18 cellular contexts compared by ENCODE assay signal in the genomic region with DNA sequence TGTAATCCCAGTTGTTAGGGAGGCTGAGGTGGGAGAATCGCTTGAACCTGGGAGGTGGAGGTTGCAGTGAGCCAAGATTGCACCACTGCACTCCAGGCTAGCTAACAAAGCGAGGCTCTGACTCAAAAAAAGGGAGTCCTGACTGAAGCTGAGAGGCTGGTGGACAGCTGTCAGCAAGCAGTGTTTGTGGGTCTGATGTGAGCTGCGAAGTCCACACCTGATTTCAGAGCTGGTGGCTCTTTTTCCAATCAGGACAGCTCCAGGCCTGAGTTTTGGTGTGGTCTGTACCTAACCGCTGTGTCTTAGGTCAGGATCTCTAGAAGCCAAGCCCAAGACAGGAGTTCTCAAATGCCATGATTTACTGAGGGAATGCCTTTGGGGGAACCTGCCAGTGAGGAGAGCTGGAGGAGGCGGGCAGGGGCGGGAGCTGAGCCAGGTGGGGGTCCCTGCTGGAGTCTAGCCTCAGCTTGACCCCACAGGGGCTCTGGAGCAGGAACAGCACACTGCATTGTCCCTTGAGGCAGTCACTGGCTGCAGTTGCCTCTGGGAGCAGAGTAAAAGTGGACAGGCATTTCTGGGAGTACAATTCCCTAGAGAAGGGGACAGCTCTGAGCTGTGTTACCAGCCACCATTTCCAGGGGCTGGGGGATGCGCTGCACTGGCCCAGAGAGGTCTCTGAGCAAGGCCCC. TPM values are rescaled to one million over a fixed set of nuclear protein-coding genes. Genes with fewer than 3 reads are reported as not detected.
A peak's percentile ranks its signal among the peaks of the same experiment; 100 is the strongest.
DNase-seq lines count a peak whose midpoint lies in the region; ATAC-seq and TF ChIP-seq lines count a peak whose summit lies in the region.
"Had no signal": no experiment of that assay in that cellular context is flagged by ENCODE, and none has a peak within 500 bp of the region (broad histone marks: within the 10 kb centered on the region; RNA-seq: fewer than 3 reads in every experiment).

No MANE protein-coding gene starts in this region.

- peak overlapping the region; percentile 83 for H3K4me2 ChIP-seq in OCI-LY3 (ENCODE audit: low read length)
- H3K4me2 ChIP-seq: GM23338 had no signal

- H3K4me1 ChIP-seq in OCI-LY3 (ENCODE audit: low read length) (peaks cover 23% of the 10 kb centered on the region), spleen (peaks cover 0 to 31% (median 12%) of the 10 kb centered on the region in 6 donors), Caco-2 (no peaks in the 10 kb centered on the region)

- no peaks in the 10 kb centered on the region for H3K9me3 Mint-ChIP-seq in Caco-2 (ENCODE audit: unreplicated experiment)
- H3K9me3 Mint-ChIP-seq: GM23338 had no signal

- POLR2A ChIA-PET in Caco-2 (lab: Charles Lee): no interaction called here

- in situ Hi-C loops in G401 (cut with HindIII; ENCODE audit: low sequenced_read_pairs): no loop called here

- no peak for TF ChIP-seq POLR2A in spleen (IDR thresholded peaks at IDR 0.05)

- no TSS peak for BruUV-seq in Caco-2 (replicated peaks; lab: Mats Ljungman, UMichigan)

- WGBS in spleen, 5 donors: 79 to 92% (median 86%) methylated on average over 7 of the region's 7 CpGs

- no peaks in the 10 kb centered on the region for H3K36me3 Mint-ChIP-seq in Caco-2 (ENCODE audit: insufficient read depth, unreplicated experiment)

- H3K9me3 ChIP-seq in OCI-LY3 (ENCODE audit: insufficient read depth, low read length) (no peaks in the 10 kb centered on the region), spleen (peaks cover 0 to 16% (median 0%) of the 10 kb centered on the region in 8 donors), Caco-2 (no peaks in the 10 kb centered on the region)

- H3K36me3 ChIP-seq in OCI-LY3 (replicated peaks; ENCODE audit: low read depth, low read length) (no peaks in the 10 kb centered on the region), spleen (no peaks in the 10 kb centered on the region), Caco-2 (ENCODE audit: control insufficient read depth, insufficient read depth, low read length) (no peaks in the 10 kb centered on the region)

- no peaks in the 10 kb centered on the region for H3K27me3 ChIP-seq in OCI-LY3 (ENCODE audit: low read depth, low read length)
- peaks cover 0 to 61% (median 31%) of the 10 kb centered on the region in 7 donors for H3K27me3 ChIP-seq in spleen (replicated peaks in 1 of 7)
- H3K27me3 ChIP-seq in Caco-2 (replicated peaks; ENCODE audit: control insufficient read depth, insufficient read depth, low read length): no peaks in the 10 kb centered on the region

- no peaks in the 10 kb centered on the region for H3K79me2 ChIP-seq in OCI-LY3 (ENCODE audit: low read length)

- CTCF ChIA-PET in Caco-2 (lab: Charles Lee): interaction anchor here (0.6 kb wide), 1 partner anchor 53 kb away, joined by 3 read pairs; no protein-coding TSS in a partner anchor

- H3K4me3 ChIP-seq in OCI-LY3 (ENCODE audit: low read length): peak overlapping the region; percentile 63
- H3K4me3 ChIP-seq in spleen: no peak overlapping the region
- no peak overlapping the region for H3K4me3 ChIP-seq in Caco-2 (ENCODE audit: low read depth, low read length)
- H3K4me3 ChIP-seq: GM23338 had no signal

- no peaks in the 10 kb centered on the region for H3K4me1 Mint-ChIP-seq in Caco-2 (ENCODE audit: low read depth, unreplicated experiment)

- H3K27ac ChIP-seq in OCI-LY3 (ENCODE audit: low read length) (peak overlapping the region; percentile 71), spleen (no peak overlapping the region)
- H3K27ac ChIP-seq: 22Rv1 had no signal

- H2AFZ ChIP-seq in OCI-LY3 (ENCODE audit: low read depth, low read length): peak overlapping the region; percentile 94
- H2AFZ ChIP-seq: GM23338 had no signal

- H4K20me1 ChIP-seq in OCI-LY3 (ENCODE audit: insufficient read depth, low read length): no peaks in the 10 kb centered on the region

- TF ChIP-seq CTCF in OCI-LY3 (IDR thresholded peaks at IDR 0.05; ENCODE audit: low read depth, low read length) (no peak), spleen (IDR thresholded peaks at IDR 0.05 in 8 of 11, conservative IDR thresholded peaks at IDR 0.05 in 3 of 11) (no peak), Caco-2 (IDR thresholded peaks at IDR 0.05; ENCODE audit: insufficient read depth in 1 of 2, low read depth in 1 of 2, low read length in 1 of 2, severe bottlenecking in 1 of 2, unreplicated experiment in 1 of 2) (no peak)

- peaks cover 3% of the 10 kb centered on the region for H3K27me3 Mint-ChIP-seq in Caco-2 (ENCODE audit: insufficient read depth, unreplicated experiment)

- ATAC-seq in left lobe of liver: no peak
- ATAC-seq: GM23338, Right ventricle myocardium inferior had no signal

- H3K27ac Mint-ChIP-seq in Caco-2 (ENCODE audit: unreplicated experiment): no peak overlapping the region
- H3K27ac Mint-ChIP-seq: GM23338 had no signal

- no peak overlapping the region for H3K4me3 Mint-ChIP-seq in Caco-2 (ENCODE audit: unreplicated experiment)
- H3K4me3 Mint-ChIP-seq: GM23338 had no signal

- peak; percentile 37 for DNase-seq in activated effector memory CD4-positive, alpha-beta T cell treated with anti-CD3 and anti-CD28 coated beads, Interleukin-2, amount 50 U/mL, for 16 hours
- no peak for DNase-seq in activated effector memory CD4-positive, alpha-beta T cell treated with Interleukin-2 at 50 U/mL for 16 hours
- DNase-seq in left lobe of liver (ENCODE audit: low spot score) (peak; percentile 23), spleen (peak; percentile 34), NCI-H2029 treated with DMSO at 0.1 percent for 48 hours (lab: John Stamatoyannopoulos, UW) (no peak), Caco-2 (no peak), G401 (ENCODE audit: low spot score) (no peak)
- DNase-seq: AML-193, KBM-7, NCI-H1417, NCI-H187, NCI-H226, NCI-H524 had no signal

- intact Hi-C loops in spleen (cut with DNase I; ENCODE audit: low total_unique reads) (no loop called here), Caco-2 (cut with micrococcal nuclease; ENCODE audit: unreplicated experiment) (no loop called here)

- H3K9ac ChIP-seq in OCI-LY3 (ENCODE audit: low read length): peak overlapping the region; percentile 46; the same call in 1 of the 2 replicates

RNA-seq across cellular contexts. Expression of a gene that starts 5.0 kb away (rescaled TPM):
- not detected for total RNA-seq in left lobe of liver
- not detected for total RNA-seq in spleen
- polyA plus RNA-seq in spleen: not detected
- not detected in 2 replicates for total RNA-seq in Caco-2 (2022)
- total RNA-seq in G401 (2014; rRNA removed; shearing (Covaris generic)): not detected in 2 replicates
- total RNA-seq: GM23338, Right ventricle myocardium inferior, SK-MEL-5 had no signal
- polyA plus RNA-seq: GM23338 had no signal

RNA-seq across cellular contexts. Expression of a gene that starts 23.6 kb away (rescaled TPM):
- total RNA-seq in left lobe of liver (0.48 TPM), spleen (10 to 100 TPM in 3 of 7 donors, 1 to 10 TPM in 4; 4.0 to 10.7 (median 9.1) TPM), Caco-2 (2022) (0.12 and 0.23 TPM in 2 replicates)
- 10 to 100 TPM in 1 of 3 donors, 1 to 10 TPM in 2; 5.9 to 31.6 (median 9.5) TPM for polyA plus RNA-seq in spleen
- 1.4 TPM in 1 of 2 replicates, not detected in the other for total RNA-seq in G401 (2014; rRNA removed; shearing (Covaris generic))
- total RNA-seq: SK-MEL-5 had no signal

RNA-seq across cellular contexts. Expression of a gene that starts 54.2 kb away (rescaled TPM):
- 5.9 TPM for total RNA-seq in left lobe of liver
- total RNA-seq in spleen: 10 to 100 TPM in 5 of 7 donors, 1 to 10 TPM in 2; 3.0 to 50.2 (median 21.9) TPM
- 10 to 100 TPM in 2 of 3 donors, 1 to 10 TPM in 1; 8.1 to 18.4 (median 11.0) TPM for polyA plus RNA-seq in spleen
- total RNA-seq in Caco-2 (2022): not detected in 2 replicates
- not detected in 2 replicates for total RNA-seq in G401 (2014; rRNA removed; shearing (Covaris generic))
- total RNA-seq: GM23338, SK-MEL-5 had no signal
- polyA plus RNA-seq: GM23338 had no signal

Comparison
In these comparisons a context has a peak if more than half of its experiments do, and no peak if none do; other contexts are left out.
1. DNase-seq: peak in activated effector memory CD4-positive, alpha-beta T cell treated with anti-CD3 and anti-CD28 coated beads, Interleukin-2, amount 50 U/mL, for 16 hours (single experiment), left lobe of liver (single experiment) and spleen (single experiment); none in activated effector memory CD4-positive, alpha-beta T cell treated with Interleukin-2 at 50 U/mL for 16 hours (single experiment), NCI-H2029 treated with DMSO at 0.1 percent for 48 hours (single experiment), Caco-2 (0 of 2) and G401 (single experiment).